8 cellular contexts compared by ENCODE assay signal in genomic region chr7:99918959-99919813, GRCh38. TPM values are rescaled to one million over a fixed set of nuclear protein-coding genes. Genes with fewer than 3 reads are reported as not detected.
DNase-seq lines count a peak whose midpoint lies in the region; ATAC-seq and TF ChIP-seq lines count a peak whose summit lies in the region.

Gene TRIM4, minus strand, starts transcription at chr7:99919530. Its CDS starts 129 bp downstream, at chr7:99919401.

- intact Hi-C loops in head of caudate nucleus (cut with DNase I): loop anchor here (5.0 to 10.0 kb wide), 2 partner anchors 68 to 136 kb away; no protein-coding TSS in a partner anchor
- intact Hi-C loops in posterior cingulate gyrus (cut with DNase I): loop anchor here (10.0 kb wide), 1 partner anchor 136 kb away; no protein-coding TSS in a partner anchor

- peaks cover 52% of the 10 kb centered on the region for H3K4me1 Mint-ChIP-seq in activated naive CD8-positive, alpha-beta T cell (ENCODE audit: low read depth)

- H3K36me3 ChIP-seq in upper lobe of left lung: peaks cover 0 to 19% (median 3%) of the 10 kb centered on the region in 4 donors

- peak; percentile 95 for DNase-seq in GM10266 (ENCODE audit: extremely low spot score)
- DNase-seq in NAMALWA (ENCODE audit: low spot score): peak; percentile 90
- DNase-seq in SKM-1 treated with dmso at 0.1 percent for 144 hours (lab: John Stamatoyannopoulos, UW; ENCODE audit: unreplicated experiment): peak; percentile 94
- peak; percentile 87 to 97 (median 92) for DNase-seq in head of caudate nucleus
- peak; percentile 85 to 99 (median 92) for DNase-seq in posterior cingulate gyrus
- DNase-seq in upper lobe of left lung: peak; percentile 94 to 95

- H3K27ac ChIP-seq in upper lobe of left lung: peak within 1 kb of the TSS; percentile 94 to 98 (median 96)

- peak; percentile 59 to 93 (median 86) for TF ChIP-seq POLR2A in upper lobe of left lung (IDR thresholded peaks at IDR 0.05)

- peak in 1 of 4 donors; percentile 55 for TF ChIP-seq EP300 in upper lobe of left lung (IDR thresholded peaks at IDR 0.05)

- TF ChIP-seq CTCF in GM10266 (IDR thresholded peaks at IDR 0.05; ENCODE audit: control insufficient read depth, insufficient read depth, low read depth, missing control alignments): peak; percentile 38
- TF ChIP-seq CTCF in upper lobe of left lung (IDR thresholded peaks at IDR 0.05): peak in 5 of 6 experiments; percentile 15 to 47 (median 29)

- H3K4me3 Mint-ChIP-seq in activated naive CD8-positive, alpha-beta T cell: peak within 1 kb of the TSS; percentile 99

- ATAC-seq in HG02571 (IDR thresholded peaks at IDR 0.05; ENCODE audit: unreplicated experiment): peak; percentile 95
- ATAC-seq in upper lobe of left lung (ENCODE audit: low FRiP score in 2 of 2): peak; percentile 99

- no peaks in the 10 kb centered on the region for H3K27me3 ChIP-seq in upper lobe of left lung

- peaks cover 13% of the 10 kb centered on the region for H3K36me3 Mint-ChIP-seq in activated naive CD8-positive, alpha-beta T cell

- no peaks in the 10 kb centered on the region for H3K9me3 ChIP-seq in upper lobe of left lung

- no peaks in the 10 kb centered on the region for H3K27me3 Mint-ChIP-seq in activated naive CD8-positive, alpha-beta T cell

- peak within 1 kb of the TSS; percentile 84 to 92 (median 89) for H3K4me3 ChIP-seq in upper lobe of left lung

- H3K9me3 Mint-ChIP-seq in activated naive CD8-positive, alpha-beta T cell (ENCODE audit: low read depth): no peaks in the 10 kb centered on the region

- peaks cover 37 to 51% (median 38%) of the 10 kb centered on the region in 4 donors for H3K4me1 ChIP-seq in upper lobe of left lung

- H3K27ac Mint-ChIP-seq in activated naive CD8-positive, alpha-beta T cell: peak within 1 kb of the TSS; percentile 99

- 1 to 3% methylated on average over 32 to 36 of the region's 81 CpGs for WGBS in upper lobe of left lung, 2 donors

RNA-seq across cellular contexts. Expression of gene TRIM4, which starts in this region (rescaled TPM):
- 100 to 1,000 TPM in 1 of 6 donors, 10 to 100 TPM in 5; 31.2 to 107 (median 42.1) TPM for total RNA-seq in upper lobe of left lung

Comparison
In these comparisons a context has a peak if more than half of its experiments do, and no peak if none do; other contexts are left out.
1. Peak in every context shown above with its lines: DNase-seq, ATAC-seq, H3K4me3 ChIP-seq and H3K27ac ChIP-seq.